ENCODE assay signal across 16 cellular contexts in the genomic region with DNA sequence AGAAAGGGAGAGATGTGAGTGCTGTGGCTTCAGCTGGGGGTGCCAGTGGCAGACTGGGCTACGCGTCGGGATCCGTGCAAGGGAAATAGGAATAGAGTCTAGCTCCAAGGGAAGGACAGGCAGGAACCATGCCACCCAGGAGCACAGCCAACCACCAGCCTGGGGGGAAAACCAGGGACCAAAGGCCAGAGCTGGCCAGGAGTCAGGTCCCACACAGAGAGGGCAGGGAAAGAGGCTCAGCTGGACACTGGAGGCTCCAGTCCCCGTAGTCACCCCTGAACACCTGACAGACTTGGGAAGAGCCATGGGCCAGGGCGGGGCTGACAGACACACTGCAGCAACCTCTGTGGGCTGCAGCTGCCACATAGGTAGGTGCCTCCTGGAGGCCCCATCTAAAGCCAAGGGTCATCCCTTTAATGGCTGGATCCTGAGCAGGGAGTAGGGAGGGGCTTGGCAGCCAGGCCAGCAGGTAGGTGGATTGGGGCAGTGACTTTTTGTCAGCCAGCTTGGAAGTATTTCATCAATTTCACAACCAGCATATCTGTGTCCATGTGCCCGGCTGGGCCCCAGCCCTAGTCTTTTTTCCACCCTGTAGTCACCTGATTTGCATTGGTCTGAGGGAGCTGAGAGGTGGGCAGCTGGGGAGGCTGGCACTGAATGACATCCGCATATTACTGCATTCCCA.
DNase-seq lines count a peak whose midpoint lies in the region; ATAC-seq, FAIRE-seq and TF ChIP-seq lines count a peak whose summit lies in the region.
"Had no signal": no experiment of that assay in that cellular context is flagged by ENCODE, and none has a peak within 500 bp of the region (broad histone marks: within the 10 kb centered on the region; RNA-seq: fewer than 3 reads in every experiment).

No MANE protein-coding gene starts in this region.

- POLR2A ChIA-PET in H1 (lab: Charles Lee; ENCODE audit: partially characterized antibody): no interaction called here

- TF ChIP-seq CTCF in H1 (IDR thresholded peaks at IDR 0.05; ENCODE audit: control extremely low read depth in 1 of 3, insufficient read depth in 1 of 3, low read depth in 1 of 3, low read length in 3 of 3) (no peak), neural progenitor cell (IDR thresholded peaks at IDR 0.05) (no peak)

- no peak for FAIRE-seq in H1 (lab: Jason Lieb, UNC)
- FAIRE-seq: GM18507 had no signal

- no peak overlapping the region for H3K4me2 ChIP-seq in H1 (ENCODE audit: insufficient read depth in 1 of 2, low read depth in 2 of 2, low read length in 2 of 2)
- H3K4me2 ChIP-seq in neural progenitor cell: no peak overlapping the region
- H3K4me2 ChIP-seq: BLaER1, GM23338 had no signal

- H3K27ac ChIP-seq in H1 (ENCODE audit: low read depth, low read length) (no peak overlapping the region), neural progenitor cell (no peak overlapping the region)
- H3K27ac ChIP-seq: BLaER1 had no signal

- no peaks in the 10 kb centered on the region for H3K27me3 Mint-ChIP-seq in activated CD8-positive, alpha-beta memory T cell treated with anti-CD3 and anti-CD28 coated beads, Interleukin-2, amount 10 ng/mL, durations not matched to agents 7 days and 5 days
- peaks cover 4% of the 10 kb centered on the region for H3K27me3 Mint-ChIP-seq in neural progenitor cell (ENCODE audit: insufficient read depth, low read depth)

- H3K27ac Mint-ChIP-seq in activated CD8-positive, alpha-beta memory T cell treated with anti-CD3 and anti-CD28 coated beads, Interleukin-2, amount 10 ng/mL, durations not matched to agents 7 days and 5 days: no peak overlapping the region
- H3K27ac Mint-ChIP-seq in neural progenitor cell: no peak overlapping the region
- H3K27ac Mint-ChIP-seq: GM23338, H9 had no signal

- H3K79me1 ChIP-seq in H1 (ENCODE audit: low read depth, low read length): no peaks in the 10 kb centered on the region

- H3K4me3 ChIP-seq in H1 (ENCODE audit: extremely low read depth in 1 of 4, insufficient read depth in 2 of 4, low read depth in 3 of 4, low read length in 4 of 4) (no peak overlapping the region), neural progenitor cell (no peak overlapping the region)
- H3K4me3 ChIP-seq: BLaER1, GM23338 had no signal

- peak overlapping the region; percentile 19; the same call in 1 of the 2 replicates for H3K18ac ChIP-seq in H1 (ENCODE audit: extremely low read depth, low read length)

- no peak for TF ChIP-seq EP300 in H1 (IDR thresholded peaks at IDR 0.05; ENCODE audit: borderline replicate concordance in 1 of 2, low read depth in 2 of 2, low read length in 2 of 2)

- peak overlapping the region; percentile 31 for H4K91ac ChIP-seq in H1 (replicated peaks; ENCODE audit: insufficient read length, low read length)

- H3K23me2 ChIP-seq in H1 (ENCODE audit: low read depth, low read length): no peaks in the 10 kb centered on the region; the same call in 1 of the 2 replicates

- 0 out of 2 replicates have a peak overlapping the region, but pooled peaks have one; percentile 32 for H2BK20ac ChIP-seq in H1 (ENCODE audit: low read length)

- TF ChIP-seq RAD21 in H1 (IDR thresholded peaks at IDR 0.05 in 1 of 2, conservative IDR thresholded peaks at IDR 0.05 in 1 of 2; ENCODE audit: low read depth in 2 of 2, low read length in 2 of 2): no peak

- no peak for TF ChIP-seq POLR2A in H1 (IDR thresholded peaks at IDR 0.05; ENCODE audit: control extremely low read depth in 1 of 2, low read depth in 2 of 2, low read length in 2 of 2)

- no peak overlapping the region for H3K56ac ChIP-seq in H1 (replicated peaks; ENCODE audit: insufficient read length, low read depth, low read length)

- no peak overlapping the region for H2AK5ac ChIP-seq in H1 (ENCODE audit: low read depth, low read length)

- H3K4me3 Mint-ChIP-seq in activated CD8-positive, alpha-beta memory T cell treated with anti-CD3 and anti-CD28 coated beads, Interleukin-2, amount 10 ng/mL, durations not matched to agents 7 days and 5 days: no peak overlapping the region
- no peak overlapping the region for H3K4me3 Mint-ChIP-seq in neural progenitor cell
- H3K4me3 Mint-ChIP-seq: CD8-positive, alpha-beta memory T cell; GM23338; H9 had no signal

- no peak overlapping the region for H4K5ac ChIP-seq in H1 (ENCODE audit: insufficient read length, low read depth, low read length)

- no peaks in the 10 kb centered on the region for H3F3A ChIP-seq in neural progenitor cell (ENCODE audit: low read depth)

- H3K27me3 ChIP-seq in H1 (replicated peaks in 1 of 4; ENCODE audit: control insufficient read depth in 3 of 4, extremely low read depth in 1 of 4, insufficient read depth in 3 of 4, low read length in 3 of 4) (no peaks in the 10 kb centered on the region), neural progenitor cell (no peaks in the 10 kb centered on the region)
- H3K27me3 ChIP-seq: BLaER1 had no signal

- H3K36me3 ChIP-seq in H1 (ENCODE audit: control insufficient read depth in 2 of 4, insufficient read depth in 4 of 4, low read length in 3 of 4) (no peaks in the 10 kb centered on the region), neural progenitor cell (no peaks in the 10 kb centered on the region)
- H3K36me3 ChIP-seq: BLaER1 had no signal

- DNase-seq in activated CD8-positive, alpha-beta memory T cell treated with anti-CD3 and anti-CD28 coated beads, Interleukin-2, amount 10 ng/mL, durations not matched to agents 7 days and 5 days: peak; percentile 33
- no peak for DNase-seq in activated CD8-positive, alpha-beta memory T cell treated with anti-CD3 and anti-CD28 coated beads, Interleukin-2, amount 50 U/mL, for 48 hours
- DNase-seq in H1 (ENCODE audit: low read depth in 1 of 2, low spot score in 2 of 2) (peak in 1 of 2 experiments; percentile 40), neural progenitor cell (ENCODE audit: low spot score) (no peak), NCI-H1092 (lab: John Stamatoyannopoulos, UW) (no peak)
- DNase-seq: 8988T; AML-193; CD8-positive, alpha-beta memory T cell; DMS 273 treated with DMSO at 0.1 percent for 48 hours; H9 had no signal

- H2BK120ac ChIP-seq in H1 (replicated peaks; ENCODE audit: low read depth, low read length): peak overlapping the region; percentile 50

- CTCF ChIA-PET in activated CD8-positive, alpha-beta memory T cell treated with anti-CD3 and anti-CD28 coated beads, Interleukin-2, amount 10 ng/mL, durations not matched to agents 7 days and 5 days (lab: Charles Lee): interaction anchor here (0.7 to 2.1 kb wide), 7 partner anchors 8 to 479 kb away, joined by 3 to 7 read pairs (median 5); no protein-coding TSS in a partner anchor
- CTCF ChIA-PET in H1 (lab: Charles Lee; ENCODE audit: partially characterized antibody): interaction anchor here (0.8 to 5.5 kb wide), 36 partner anchors 9 to 479 kb away, joined by 3 to 73 read pairs (median 6); no protein-coding TSS in a partner anchor

- no peaks in the 10 kb centered on the region for H3K36me3 Mint-ChIP-seq in activated CD8-positive, alpha-beta memory T cell treated with anti-CD3 and anti-CD28 coated beads, Interleukin-2, amount 10 ng/mL, durations not matched to agents 7 days and 5 days
- no peaks in the 10 kb centered on the region for H3K36me3 Mint-ChIP-seq in neural progenitor cell
- H3K36me3 Mint-ChIP-seq: CD8-positive, alpha-beta memory T cell had no signal

- no peaks in the 10 kb centered on the region for H3K4me1 Mint-ChIP-seq in activated CD8-positive, alpha-beta memory T cell treated with anti-CD3 and anti-CD28 coated beads, Interleukin-2, amount 10 ng/mL, durations not matched to agents 7 days and 5 days
- peaks cover 15% of the 10 kb centered on the region for H3K4me1 Mint-ChIP-seq in neural progenitor cell
- H3K4me1 Mint-ChIP-seq: CD8-positive, alpha-beta memory T cell had no signal

- peak overlapping the region; percentile 65; the same call in 1 of the 2 replicates for H2BK15ac ChIP-seq in H1 (ENCODE audit: low read length)

- H2BK12ac ChIP-seq in H1 (ENCODE audit: low read depth, low read length): peak overlapping the region; percentile 87; the same call in 1 of the 2 replicates

- H3K9me3 ChIP-seq in H1 (ENCODE audit: insufficient read depth in 2 of 2, low read depth in 1 of 2, low read length in 1 of 2) (no peaks in the 10 kb centered on the region), neural progenitor cell (ENCODE audit: low read depth) (no peaks in the 10 kb centered on the region)
- H3K9me3 ChIP-seq: BLaER1 had no signal

- no peaks in the 10 kb centered on the region; a peak in 1 of 7 replicates for H3K4me1 ChIP-seq in H1 (replicated peaks in 1 of 4; ENCODE audit: control insufficient read depth in 3 of 4, insufficient read depth in 4 of 4, low read length in 3 of 4)
- H3K4me1 ChIP-seq in neural progenitor cell: no peaks in the 10 kb centered on the region
- H3K4me1 ChIP-seq: Caco-2 had no signal

- no peak overlapping the region for H3K4ac ChIP-seq in H1 (replicated peaks; ENCODE audit: insufficient read length, low read depth, low read length)

- no peaks in the 10 kb centered on the region for H3K9me3 Mint-ChIP-seq in activated CD8-positive, alpha-beta memory T cell treated with anti-CD3 and anti-CD28 coated beads, Interleukin-2, amount 10 ng/mL, durations not matched to agents 7 days and 5 days (ENCODE audit: low read depth)
- no peaks in the 10 kb centered on the region for H3K9me3 Mint-ChIP-seq in neural progenitor cell
- H3K9me3 Mint-ChIP-seq: CD8-positive, alpha-beta memory T cell; GM23338; H9 had no signal

- H3K79me2 ChIP-seq in H1 (ENCODE audit: control insufficient read depth in 1 of 2, insufficient read depth in 2 of 2, low read length in 2 of 2) (no peaks in the 10 kb centered on the region), neural progenitor cell (ENCODE audit: low read depth) (no peaks in the 10 kb centered on the region)

- H4K8ac ChIP-seq in H1 (ENCODE audit: extremely low read depth, insufficient read depth, low read length): peak overlapping the region; percentile 45; the same call in 1 of the 2 replicates

- ATAC-seq in activated CD8-positive, alpha-beta memory T cell treated with anti-CD3 and anti-CD28 coated beads, Interleukin-2, amount 10 ng/mL, durations not matched to agents 7 days and 5 days: no peak
- no peak for ATAC-seq in GM19035 (IDR thresholded peaks at IDR 0.05; ENCODE audit: unreplicated experiment)
- no peak for ATAC-seq in HG02678 (IDR thresholded peaks at IDR 0.05; ENCODE audit: unreplicated experiment)

- no peak overlapping the region for H3K9ac ChIP-seq in H1 (replicated peaks in 1 of 4; ENCODE audit: extremely low read depth in 1 of 4, low read depth in 3 of 4, low read length in 3 of 4)
- H3K9ac ChIP-seq in neural progenitor cell: no peak overlapping the region
- H3K9ac ChIP-seq: BLaER1 had no signal

- H2BK5ac ChIP-seq in H1 (ENCODE audit: low read depth, low read length): no peak overlapping the region; the same call in 1 of the 2 replicates

- no peak overlapping the region for H3K23ac ChIP-seq in H1 (ENCODE audit: insufficient read length)

- H4K20me1 ChIP-seq in H1 (replicated peaks in 1 of 2; ENCODE audit: control insufficient read depth in 1 of 2, insufficient read depth in 2 of 2, low read length in 2 of 2) (no peaks in the 10 kb centered on the region), neural progenitor cell (ENCODE audit: low read depth) (no peaks in the 10 kb centered on the region)
- H4K20me1 ChIP-seq: BLaER1 had no signal

- no peak overlapping the region for H2AFZ ChIP-seq in H1 (ENCODE audit: low read length)
- H2AFZ ChIP-seq in neural progenitor cell (replicated peaks): peak overlapping the region; percentile 1

- WGBS in H1 (ENCODE audit: extremely low coverage in 1 of 2, insufficient coverage in 1 of 2, insufficient read length in 1 of 2, insufficient replicate concordance in 2 of 2, low coverage in 1 of 2, low lambda C conversion rate in 2 of 2, missing lambda C conversion rate in 1 of 2), 2 experiments: 76% methylated on average over 7 of the region's 8 CpGs; no CpG with 5 or more reads in 1 of the 2 experiments

- no peak overlapping the region for H3K14ac ChIP-seq in H1 (ENCODE audit: insufficient read length)
